Comparison of ENCODE assay signal across 8 cellular contexts in the genomic region with DNA sequence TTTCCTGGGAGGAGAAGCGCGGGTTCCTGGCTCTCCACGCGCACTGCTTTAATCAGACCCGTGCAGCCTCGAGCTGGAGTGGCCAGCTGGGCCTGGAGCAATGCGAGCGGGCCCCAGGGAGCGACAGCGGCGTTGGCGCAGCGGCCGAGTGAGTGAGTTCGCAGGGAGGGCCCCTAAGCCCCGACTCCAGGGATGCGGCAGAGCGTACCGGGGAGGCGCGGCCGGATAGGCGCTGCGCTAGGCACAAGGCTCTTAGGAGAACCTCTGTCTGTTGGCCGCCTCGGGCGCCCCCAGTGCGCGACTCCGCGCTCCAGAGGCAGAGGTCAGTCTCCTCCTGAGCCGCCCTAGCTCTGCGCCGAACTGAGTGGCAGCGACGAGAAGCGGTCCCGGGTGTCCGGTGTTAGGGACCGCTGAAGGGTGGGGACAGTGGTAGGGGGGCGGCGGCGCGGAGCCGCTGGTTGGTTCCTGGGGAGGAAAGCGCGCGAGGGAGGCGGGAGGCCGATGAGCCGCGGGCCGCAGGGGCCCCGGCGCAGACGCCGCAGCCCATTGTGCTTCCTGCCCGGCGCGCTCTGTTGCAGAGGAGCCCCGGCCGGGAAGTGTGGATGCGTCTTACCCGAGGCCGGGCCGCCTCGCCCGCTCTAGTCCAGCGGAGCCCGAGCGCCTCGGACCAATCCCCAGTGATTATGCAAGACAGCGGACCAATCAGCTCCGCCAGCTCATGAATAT. TPM values are rescaled to one million over a fixed set of nuclear protein-coding genes. Genes with fewer than 3 reads are reported as not detected.
DNase-seq lines count a peak whose midpoint lies in the region; ATAC-seq and TF ChIP-seq lines count a peak whose summit lies in the region.

No MANE protein-coding gene starts in this region.

- H2BK5ac ChIP-seq in trophoblast cell (ENCODE audit: low read depth, low read length, poor library complexity) = peak overlapping the region; percentile 67

- H3K4me3 ChIP-seq in left ventricle myocardium inferior (peak overlapping the region; percentile 64), trophoblast cell (ENCODE audit: low read depth, low read length) (peak overlapping the region; percentile 71)

- H3K4ac ChIP-seq in trophoblast cell (ENCODE audit: low read depth, low read length) = peak overlapping the region; percentile 13

- H3K27ac Mint-ChIP-seq in activated CD4-positive, alpha-beta T cell treated with anti-CD3 and anti-CD28 coated beads, Interleukin-2, amount 10 ng/mL, durations not matched to agents 24 days and 14 days = peak overlapping the region; percentile 81
- peak overlapping the region; percentile 93 to 100 (median 98) for H3K27ac Mint-ChIP-seq in IgD-negative memory B cell

- DNase-seq in activated CD4-positive, alpha-beta T cell treated with anti-CD3 and anti-CD28 coated beads, Interleukin-2, amount 10 ng/mL, durations not matched to agents 24 days and 14 days = peak; percentile 83
- DNase-seq in activated CD4-positive, alpha-beta T cell treated with anti-CD3 and anti-CD28 coated beads for 4 hours = no peak
- DNase-seq in amniotic stem cell (lab: John Stamatoyannopoulos, UW) (peak; percentile 97), left ventricle myocardium inferior (peak; percentile 57), trophoblast cell (peak; percentile 83 to 90)

- H2AK5ac ChIP-seq in trophoblast cell (ENCODE audit: low read length) = no peak overlapping the region

- ATAC-seq in GM21786 (IDR thresholded peaks at IDR 0.05; ENCODE audit: unreplicated experiment) = peak; percentile 89

- H3K27me3 ChIP-seq in left ventricle myocardium inferior (ENCODE audit: low read depth) (peaks cover 100% of the 10 kb centered on the region), trophoblast cell (ENCODE audit: insufficient read depth, low read length) (peaks cover 59% of the 10 kb centered on the region)

- H3K4me3 Mint-ChIP-seq in activated CD4-positive, alpha-beta T cell treated with anti-CD3 and anti-CD28 coated beads, Interleukin-2, amount 10 ng/mL, durations not matched to agents 24 days and 14 days = peak overlapping the region; percentile 78
- H3K4me3 Mint-ChIP-seq in IgD-negative memory B cell = peak overlapping the region; percentile 71 to 96 (median 92)

- H4K12ac ChIP-seq in trophoblast cell (ENCODE audit: low read depth, low read length) = peak overlapping the region; percentile 10

- peak overlapping the region; percentile 4 for H2BK120ac ChIP-seq in trophoblast cell (ENCODE audit: insufficient read depth, low read length, poor library complexity)

- peaks cover 10% of the 10 kb centered on the region for H3K79me2 ChIP-seq in trophoblast cell (ENCODE audit: control insufficient read depth, insufficient read depth, low read length, poor library complexity)

- peaks cover 47% of the 10 kb centered on the region for H3K4me1 ChIP-seq in left ventricle myocardium inferior
- H3K4me1 ChIP-seq in trophoblast cell (ENCODE audit: control insufficient read depth in 1 of 2, insufficient read depth in 2 of 2, low read length in 2 of 2) = peaks cover 17 to 38% of the 10 kb centered on the region in 2 experiments

- peak overlapping the region; percentile 63 for H3K18ac ChIP-seq in trophoblast cell (ENCODE audit: low read length)

- peaks cover 35% of the 10 kb centered on the region for H3K79me1 ChIP-seq in trophoblast cell (ENCODE audit: low read length)

- H3K9me3 Mint-ChIP-seq in activated CD4-positive, alpha-beta T cell treated with anti-CD3 and anti-CD28 coated beads, Interleukin-2, amount 10 ng/mL, durations not matched to agents 24 days and 14 days = peaks cover 23% of the 10 kb centered on the region
- peaks cover 0 to 16% (median 8%) of the 10 kb centered on the region in 3 donors for H3K9me3 Mint-ChIP-seq in IgD-negative memory B cell

- peaks cover 90% of the 10 kb centered on the region for H3K27me3 Mint-ChIP-seq in activated CD4-positive, alpha-beta T cell treated with anti-CD3 and anti-CD28 coated beads, Interleukin-2, amount 10 ng/mL, durations not matched to agents 24 days and 14 days
- peaks cover 79% of the 10 kb centered on the region for H3K27me3 Mint-ChIP-seq in IgD-negative memory B cell

- peak overlapping the region; percentile 49 for H4K8ac ChIP-seq in trophoblast cell (ENCODE audit: low read depth, low read length)

- H2AFZ ChIP-seq in trophoblast cell (ENCODE audit: insufficient read depth, low read length, poor library complexity) = peak overlapping the region; percentile 2

- H3K27ac ChIP-seq in left ventricle myocardium inferior (replicated peaks) = no peak overlapping the region
- H3K27ac ChIP-seq in trophoblast cell (ENCODE audit: low read depth, low read length) = peak overlapping the region; percentile 49

- peaks cover 34% of the 10 kb centered on the region for H3K4me1 Mint-ChIP-seq in activated CD4-positive, alpha-beta T cell treated with anti-CD3 and anti-CD28 coated beads, Interleukin-2, amount 10 ng/mL, durations not matched to agents 24 days and 14 days
- peaks cover 14 to 18% (median 18%) of the 10 kb centered on the region in 3 donors for H3K4me1 Mint-ChIP-seq in IgD-negative memory B cell

- H3K9me3 ChIP-seq in left ventricle myocardium inferior (replicated peaks) (no peaks in the 10 kb centered on the region), trophoblast cell (ENCODE audit: insufficient read depth, low read depth, low read length) (peaks cover 7% of the 10 kb centered on the region)

- peak overlapping the region; percentile 28 for H2BK12ac ChIP-seq in trophoblast cell (ENCODE audit: low read length)

- peak overlapping the region; percentile 70 for H3K9ac ChIP-seq in trophoblast cell (ENCODE audit: low read length)

- H3K36me3 Mint-ChIP-seq in activated CD4-positive, alpha-beta T cell treated with anti-CD3 and anti-CD28 coated beads, Interleukin-2, amount 10 ng/mL, durations not matched to agents 24 days and 14 days (ENCODE audit: low read depth) = peaks cover 18% of the 10 kb centered on the region
- H3K36me3 Mint-ChIP-seq in IgD-negative memory B cell = peaks cover 5% of the 10 kb centered on the region

- intact Hi-C loops in activated CD4-positive, alpha-beta T cell treated with anti-CD3 and anti-CD28 coated beads, Interleukin-2, amount 10 ng/mL, durations not matched to agents 24 days and 14 days (cut with micrococcal nuclease) = loop anchor here (1.0 to 2.0 kb wide), 3 partner anchors 8 to 1266 kb away; partner anchors contain the start of gene DLX2
- intact Hi-C loops in left ventricle myocardium inferior (cut with micrococcal nuclease) = no loop called here

- no CpG with 5 or more reads among the region's 74 CpGs for WGBS in trophoblast cell (ENCODE audit: extremely low coverage, insufficient coverage, insufficient read length)

- peak overlapping the region; percentile 58 for H4K91ac ChIP-seq in trophoblast cell (ENCODE audit: low read depth, low read length)

- no peak for TF ChIP-seq CTCF in left ventricle myocardium inferior (IDR thresholded peaks at IDR 0.05; ENCODE audit: borderline replicate concordance)

- H3K36me3 ChIP-seq in left ventricle myocardium inferior (no peaks in the 10 kb centered on the region), trophoblast cell (ENCODE audit: control insufficient read depth in 1 of 2, insufficient read depth in 2 of 2, low read length in 2 of 2) (peaks cover 0 to 8% of the 10 kb centered on the region in 2 experiments)

- peak overlapping the region; percentile 46 for H3K14ac ChIP-seq in trophoblast cell (ENCODE audit: low read length)

- peak overlapping the region; percentile 95 for H3K4me2 ChIP-seq in trophoblast cell (ENCODE audit: low read length)

- H3K23ac ChIP-seq in trophoblast cell (ENCODE audit: low read length) = no peak overlapping the region

TF ChIP-seq in PFSK-1, 5 proteins besides CTCF, POLR2A, EP300 and RAD21 (continues in another document):
- TF ChIP-seq, protein P1, sequence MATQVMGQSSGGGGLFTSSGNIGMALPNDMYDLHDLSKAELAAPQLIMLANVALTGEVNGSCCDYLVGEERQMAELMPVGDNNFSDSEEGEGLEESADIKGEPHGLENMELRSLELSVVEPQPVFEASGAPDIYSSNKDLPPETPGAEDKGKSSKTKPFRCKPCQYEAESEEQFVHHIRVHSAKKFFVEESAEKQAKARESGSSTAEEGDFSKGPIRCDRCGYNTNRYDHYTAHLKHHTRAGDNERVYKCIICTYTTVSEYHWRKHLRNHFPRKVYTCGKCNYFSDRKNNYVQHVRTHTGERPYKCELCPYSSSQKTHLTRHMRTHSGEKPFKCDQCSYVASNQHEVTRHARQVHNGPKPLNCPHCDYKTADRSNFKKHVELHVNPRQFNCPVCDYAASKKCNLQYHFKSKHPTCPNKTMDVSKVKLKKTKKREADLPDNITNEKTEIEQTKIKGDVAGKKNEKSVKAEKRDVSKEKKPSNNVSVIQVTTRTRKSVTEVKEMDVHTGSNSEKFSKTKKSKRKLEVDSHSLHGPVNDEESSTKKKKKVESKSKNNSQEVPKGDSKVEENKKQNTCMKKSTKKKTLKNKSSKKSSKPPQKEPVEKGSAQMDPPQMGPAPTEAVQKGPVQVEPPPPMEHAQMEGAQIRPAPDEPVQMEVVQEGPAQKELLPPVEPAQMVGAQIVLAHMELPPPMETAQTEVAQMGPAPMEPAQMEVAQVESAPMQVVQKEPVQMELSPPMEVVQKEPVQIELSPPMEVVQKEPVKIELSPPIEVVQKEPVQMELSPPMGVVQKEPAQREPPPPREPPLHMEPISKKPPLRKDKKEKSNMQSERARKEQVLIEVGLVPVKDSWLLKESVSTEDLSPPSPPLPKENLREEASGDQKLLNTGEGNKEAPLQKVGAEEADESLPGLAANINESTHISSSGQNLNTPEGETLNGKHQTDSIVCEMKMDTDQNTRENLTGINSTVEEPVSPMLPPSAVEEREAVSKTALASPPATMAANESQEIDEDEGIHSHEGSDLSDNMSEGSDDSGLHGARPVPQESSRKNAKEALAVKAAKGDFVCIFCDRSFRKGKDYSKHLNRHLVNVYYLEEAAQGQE (IDR thresholded peaks at IDR 0.05; ENCODE audit: insufficient read depth in 1 of 2, low read depth in 2 of 2, low read length in 2 of 2) = peak in 1 of 2 experiments; percentile 43; a peak in 1 of 4 replicates
- TF ChIP-seq TAF1 (IDR thresholded peaks at IDR 0.05; ENCODE audit: borderline replicate concordance, insufficient read depth, low read length) (peak; percentile 72), FOXP2 (optimal IDR thresholded peaks at IDR 0.05; ENCODE audit: borderline replicate concordance, extremely low read depth, extremely low read length, insufficient read depth) (no peak), SIN3A (IDR thresholded peaks at IDR 0.05; ENCODE audit: borderline replicate concordance, insufficient read depth, low read length) (no peak)

RNA-seq across cellular contexts. Expression of gene DLX1, which starts 0.4 kb away (rescaled TPM):
- total RNA-seq in activated CD4-positive, alpha-beta T cell treated with anti-CD3 and anti-CD28 coated beads, Interleukin-2, amount 10 ng/mL, durations not matched to agents 24 days and 14 days = not detected in 2 replicates
- not detected for polyA plus RNA-seq in IgD-negative memory B cell
- 26.8 TPM for polyA plus RNA-seq in PFSK-1 (2012; ENCODE audit: insufficient read length, low read depth)
- total RNA-seq in left ventricle myocardium inferior = not detected
- polyA plus RNA-seq in trophoblast cell (2013) = 14.1 and 14.7 TPM in 2 replicates

RNA-seq across cellular contexts. Expression of gene DLX2, which starts 17.8 kb away (rescaled TPM):
- 0.26 TPM in 1 of 2 replicates, not detected in the other for total RNA-seq in activated CD4-positive, alpha-beta T cell treated with anti-CD3 and anti-CD28 coated beads, Interleukin-2, amount 10 ng/mL, durations not matched to agents 24 days and 14 days
- polyA plus RNA-seq in IgD-negative memory B cell = not detected
- polyA plus RNA-seq in PFSK-1 (2012; ENCODE audit: insufficient read length, low read depth) = 4.7 TPM
- not detected for total RNA-seq in left ventricle myocardium inferior
- polyA plus RNA-seq in trophoblast cell (2013) = 25.2 and 26.9 TPM in 2 replicates

Comparison
In these comparisons a context has a peak if more than half of its experiments do, and no peak if none do; other contexts are left out.
1. DNase-seq: peak in activated CD4-positive, alpha-beta T cell treated with anti-CD3 and anti-CD28 coated beads, Interleukin-2, amount 10 ng/mL, durations not matched to agents 24 days and 14 days (single experiment), amniotic stem cell (single experiment), left ventricle myocardium inferior (single experiment) and trophoblast cell (2 of 2); none in activated CD4-positive, alpha-beta T cell treated with anti-CD3 and anti-CD28 coated beads for 4 hours (0 of 2).